21 cellular contexts compared by ENCODE assay signal in genomic region chr18:11783716-11784331, GRCh38.
"Had no signal": no experiment of that assay in that cellular context is flagged by ENCODE, and none has a peak within 500 bp of the region (broad histone marks: within the 10 kb centered on the region; RNA-seq: fewer than 3 reads in every experiment).

No MANE protein-coding gene starts in this region.

- H3K4me2 ChIP-seq: smooth muscle cell had no signal

- H3K36me3 ChIP-seq: esophagus muscularis mucosa, gastrocnemius medialis, left ventricle myocardium inferior, lower lobe of right lung, ovary, right atrium auricular region, suprapubic skin, tibial artery, upper lobe of right lung had no signal

- H3K36me3 Mint-ChIP-seq: memory B cell, naive B cell had no signal

- H3K4me1 Mint-ChIP-seq: central memory CD8-positive, alpha-beta T cell had no signal

- FAIRE-seq: kidney had no signal

- H3K27me3 ChIP-seq: esophagus muscularis mucosa, gastrocnemius medialis, ovary, right atrium auricular region, suprapubic skin, tibial artery, upper lobe of right lung had no signal

- H3K4me3 ChIP-seq: esophagus muscularis mucosa, gastrocnemius medialis, left ventricle myocardium inferior, lower lobe of right lung, ovary, right atrium auricular region, smooth muscle cell, suprapubic skin, tibial artery, upper lobe of right lung had no signal

- H3K4me1 ChIP-seq: gastrocnemius medialis, left ventricle myocardium inferior, lower lobe of right lung, right atrium auricular region, suprapubic skin, upper lobe of right lung had no signal

- ATAC-seq: gastrocnemius medialis; left cardiac atrium; lower lobe of right lung; stimulated activated naive CD8-positive, alpha-beta T cell treated with anti-CD3 and anti-CD28 coated beads, Interleukin-15, Interleukin-2, amounts not matched to agents 100 U/mL and 50 U/mL, for 24 hours; upper lobe of right lung had no signal

- H3K4me3 Mint-ChIP-seq: central memory CD8-positive, alpha-beta T cell; memory B cell; naive B cell had no signal

- H3K9me3 ChIP-seq: esophagus muscularis mucosa, gastrocnemius medialis, left ventricle myocardium inferior, lower lobe of right lung, ovary, right atrium auricular region, suprapubic skin, tibial artery, upper lobe of right lung had no signal

- H3K9me3 Mint-ChIP-seq: central memory CD8-positive, alpha-beta T cell; memory B cell; naive B cell; nephron had no signal

- H3K27ac ChIP-seq: epithelial cell of prostate, esophagus muscularis mucosa, gastrocnemius medialis, left ventricle myocardium inferior, lower lobe of right lung, ovary, right atrium auricular region, suprapubic skin, tibial artery, upper lobe of right lung had no signal

- H3K27ac Mint-ChIP-seq: memory B cell had no signal

- DNase-seq: effector memory CD4-positive, alpha-beta T cell; gastrocnemius medialis; glutamatergic neuron; kidney; left cardiac atrium; left ventricle myocardium inferior; lower lobe of right lung; naive B cell; ovary; stimulated activated CD4-positive, alpha-beta T cell treated with anti-CD3 and anti-CD28 coated beads, Interleukin-2, amount 100 ng/mL, for 48 hours; stimulated activated naive CD8-positive, alpha-beta T cell treated with anti-CD3 and anti-CD28 coated beads, Interleukin-15, Interleukin-2, amounts not matched to agents 100 U/mL and 50 U/mL, for 24 hours; tibial artery; upper lobe of right lung had no signal
